8 cellular contexts compared by ENCODE assay signal in the genomic region with DNA sequence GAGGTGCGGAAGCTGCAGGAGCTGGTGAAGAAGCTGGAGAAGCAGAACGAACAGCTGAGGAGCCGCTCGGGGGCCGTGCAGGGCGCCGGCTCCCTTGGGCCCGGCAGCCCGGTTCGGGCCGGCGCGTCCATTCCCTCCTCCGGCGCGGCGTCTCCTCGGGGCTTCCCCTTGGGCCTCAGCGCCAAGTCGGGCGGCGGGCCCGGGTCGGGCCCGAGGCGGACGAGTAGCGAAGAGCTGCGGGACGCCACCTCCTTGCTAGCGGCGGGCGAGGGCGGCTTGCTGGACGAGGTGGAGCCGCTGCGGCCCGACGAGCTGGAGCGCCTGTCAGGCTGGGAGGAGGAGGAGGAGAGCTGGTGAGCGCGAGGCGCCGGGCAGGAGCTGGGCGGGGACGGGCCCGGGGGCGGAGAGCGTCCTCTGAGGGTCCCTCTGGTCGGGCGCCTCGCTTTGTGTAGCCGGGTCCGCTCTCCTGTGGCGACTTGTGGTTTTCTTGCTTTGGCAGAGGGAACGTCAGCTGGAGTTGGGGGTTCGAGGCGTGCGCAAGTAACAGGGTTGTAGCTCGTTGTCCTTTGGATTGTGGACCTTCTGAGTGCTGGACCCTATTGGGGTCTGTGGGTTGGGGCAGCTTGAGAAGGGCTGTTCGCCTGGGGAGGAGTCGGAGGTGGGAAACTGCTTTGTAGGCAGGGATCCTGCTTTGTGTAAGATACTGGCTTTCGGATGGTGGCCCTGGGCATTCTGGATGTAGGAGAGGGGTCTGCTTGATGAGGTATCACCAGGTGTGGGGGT. TPM values are rescaled to one million over a fixed set of nuclear protein-coding genes. Genes with fewer than 3 reads are reported as not detected.
DNase-seq lines count a peak whose midpoint lies in the region; ATAC-seq and TF ChIP-seq lines count a peak whose summit lies in the region.

No MANE protein-coding gene starts in this region.

- no peaks in the 10 kb centered on the region for H3K9me3 ChIP-seq in CD4-positive, alpha-beta T cell (ENCODE audit: control insufficient read depth, low read length)
- H3K9me3 ChIP-seq in gastrocnemius medialis = no peaks in the 10 kb centered on the region

- no peaks in the 10 kb centered on the region for H3K27me3 ChIP-seq in CD4-positive, alpha-beta T cell (ENCODE audit: control insufficient read depth, insufficient read depth, low read length)
- H3K27me3 ChIP-seq in gastrocnemius medialis = no peaks in the 10 kb centered on the region

- H3K4me3 ChIP-seq in iPS-11a (ENCODE audit: low read depth, low read length) = peak overlapping the region; percentile 71
- peak overlapping the region; percentile 71 to 97 (median 90) for H3K4me3 ChIP-seq in gastrocnemius medialis

- H3K4me3 Mint-ChIP-seq in CD4-positive, alpha-beta T cell = peak overlapping the region; percentile 100

- peak in 9 of 10 experiments; percentile 19 to 54 (median 34) for DNase-seq in CD4-positive, alpha-beta T cell
- DNase-seq in T follicular helper cell (ENCODE audit: low read depth) (peak; percentile 20), astrocyte of the hippocampus (ENCODE audit: low read depth, low spot score) (peak; percentile 77), gastrocnemius medialis (peak; percentile 17 to 42), amniotic stem cell (lab: John Stamatoyannopoulos, UW) (no peak)

- intact Hi-C loops in CD4-positive, alpha-beta T cell (cut with DNase I, micrococcal nuclease) = loop anchor here (1.0 to 10.0 kb wide), 7 partner anchors 72 to 563 kb away; partner anchors contain the start of genes FRYL (in 1 of the 2), NFXL1 (in 1 of the 2), OCIAD1 (in 1 of the 2) and OCIAD2 (in 1 of the 2)
- intact Hi-C loops in gastrocnemius medialis (cut with DNase I; ENCODE audit: low total_unique reads) = loop anchor here (1.0 to 10.0 kb wide), 5 partner anchors 11 to 877 kb away; partner anchors contain the start of genes COMMD8, FRYL, OCIAD1 and TEC

- peaks cover 62% of the 10 kb centered on the region for H3K4me1 Mint-ChIP-seq in CD4-positive, alpha-beta T cell (ENCODE audit: low read depth)

- H3K36me3 ChIP-seq in gastrocnemius medialis = no peaks in the 10 kb centered on the region

- no peaks in the 10 kb centered on the region for H3K9me3 Mint-ChIP-seq in CD4-positive, alpha-beta T cell

- CTCF ChIA-PET in CD4-positive, alpha-beta T cell (lab: Charles Lee) = interaction anchor here (1.1 to 1.6 kb wide), 4 partner anchors 30 to 210 kb away, joined by 3 to 4 read pairs (median 4); no protein-coding TSS in a partner anchor

- peak; percentile 2 for TF ChIP-seq CTCF in CD4-positive, alpha-beta T cell (IDR thresholded peaks at IDR 0.05)
- peak in 2 of 5 experiments; percentile 3 to 4 for TF ChIP-seq CTCF in gastrocnemius medialis (IDR thresholded peaks at IDR 0.05 in 4 of 5, conservative IDR thresholded peaks at IDR 0.05 in 1 of 5)

- ATAC-seq in CD4-positive, alpha-beta T cell (ENCODE audit: poor library complexity) = peak; percentile 6
- peak; percentile 25 for ATAC-seq in GM19438 (IDR thresholded peaks at IDR 0.05; ENCODE audit: low read depth, unreplicated experiment)
- ATAC-seq in HG03469 (IDR thresholded peaks at IDR 0.05; ENCODE audit: unreplicated experiment) = peak; percentile 3
- ATAC-seq in gastrocnemius medialis = peak; percentile 35 to 38

- POLR2A ChIA-PET in CD4-positive, alpha-beta T cell (lab: Charles Lee) = interaction anchor here (0.7 to 1.9 kb wide), 17 partner anchors 9 to 564 kb away, joined by 3 to 10 read pairs (median 3); partner anchors contain the start of genes NFXL1, OCIAD2 and SLC10A4

- H3K27ac ChIP-seq in CD4-positive, alpha-beta T cell (ENCODE audit: low read depth, low read length) = peak overlapping the region; percentile 95
- H3K27ac ChIP-seq in gastrocnemius medialis = peak overlapping the region; percentile 93 to 99 (median 97)

- no peaks in the 10 kb centered on the region for H3K27me3 Mint-ChIP-seq in CD4-positive, alpha-beta T cell

- H3K36me3 Mint-ChIP-seq in CD4-positive, alpha-beta T cell (ENCODE audit: low read depth) = peaks cover 13% of the 10 kb centered on the region

- no peak for TF ChIP-seq POLR2A in gastrocnemius medialis (IDR thresholded peaks at IDR 0.05)

- in situ Hi-C loops in gastrocnemius medialis (cut with MboI; ENCODE audit: low sequenced_read_pairs in 4 of 4) = loop anchor here in 3 of 4 donors (25.0 kb wide), 2 partner anchors 445 to 495 kb away; partner anchors contain the start of genes FRYL (in 2 of the 3) and OCIAD1 (in 1 of the 3)

- H3K4me1 ChIP-seq in gastrocnemius medialis = peaks cover 53 to 65% of the 10 kb centered on the region in 2 donors

- H3K27ac Mint-ChIP-seq in CD4-positive, alpha-beta T cell = peak overlapping the region; percentile 98

RNA-seq across cellular contexts. Expression of gene SLAIN2, which starts 0.6 kb away (rescaled TPM):
- 10 to 100 TPM; 46.3 to 47.0 TPM for total RNA-seq in CD4-positive, alpha-beta T cell
- 100 to 1,000 TPM in 3 of 4 donors, 10 to 100 TPM in 1; 64.3 to 211 (median 138) TPM for total RNA-seq in gastrocnemius medialis
